ENCODE assay signal across 8 cellular contexts in the genomic region with DNA sequence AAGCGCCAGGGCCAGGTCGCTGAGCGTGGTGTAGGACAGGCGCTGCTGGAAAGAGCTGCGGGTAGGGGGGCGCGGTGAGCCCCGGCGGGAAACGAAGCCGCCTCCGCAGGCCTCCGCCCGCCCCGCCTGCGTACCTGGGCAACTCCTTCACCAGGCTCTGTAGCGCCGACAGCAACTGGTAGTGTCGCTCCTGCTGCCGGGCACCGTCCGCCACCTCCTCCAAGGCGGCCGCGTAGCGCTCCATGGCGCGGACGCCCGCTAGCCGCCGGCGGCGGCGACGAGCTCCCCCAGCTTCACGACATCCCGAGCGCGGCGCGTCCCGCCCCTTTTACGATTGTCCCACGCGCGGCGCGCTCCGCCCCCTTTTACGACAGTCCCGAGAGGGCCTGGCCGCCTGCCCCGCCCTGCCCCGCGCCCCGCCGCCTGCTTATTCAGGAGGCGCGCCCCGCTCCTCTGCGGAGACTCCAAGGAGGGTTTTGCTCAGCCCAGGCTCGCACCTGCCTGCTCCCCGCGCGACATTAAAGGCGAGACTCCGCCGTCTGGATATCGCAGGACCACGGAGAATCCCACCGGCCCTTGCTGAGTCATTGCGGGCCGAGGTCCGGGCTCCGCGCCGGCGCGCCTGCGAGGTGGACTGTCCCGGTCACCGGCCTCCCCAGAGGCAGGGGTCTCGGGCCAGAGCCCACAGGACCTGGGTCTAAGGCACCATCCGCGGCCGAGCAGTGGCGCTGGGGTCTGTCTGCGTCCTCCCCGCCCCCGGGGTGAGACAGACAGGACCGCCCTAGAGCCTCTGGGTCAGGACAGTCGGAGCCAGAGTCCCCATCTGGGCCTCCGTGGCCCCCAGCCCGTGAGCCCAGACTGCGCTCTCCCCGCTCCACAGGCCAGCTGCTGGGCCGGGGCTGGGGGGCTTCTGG. TPM values are rescaled to one million over a fixed set of nuclear protein-coding genes. Genes with fewer than 3 reads are reported as not detected.
DNase-seq lines count a peak whose midpoint lies in the region; ATAC-seq and TF ChIP-seq lines count a peak whose summit lies in the region.

A gene (minus strand): TSS at position 316 of the 914 bp plus-strand sequence. CDS start 72 bp downstream, at position 244.

- H3K27ac ChIP-seq in Peyer's patch (peak within 1 kb of the TSS; percentile 78 to 80 (median 79)), esophagus squamous epithelium (peak within 1 kb of the TSS; percentile 90 to 94 (median 90)), muscle layer of duodenum (ENCODE audit: low read length) (peak within 1 kb of the TSS; percentile 56)

- peak within 1 kb of the TSS; percentile 23 for H3K27ac Mint-ChIP-seq in activated T-cell treated with anti-CD3 and anti-CD28 coated beads, Interleukin-2, amount 50 U/mL, for 72 hours

- peak; percentile 62 for ATAC-seq in GM21390 (IDR thresholded peaks at IDR 0.05; ENCODE audit: unreplicated experiment)
- peak; percentile 69 to 71 for ATAC-seq in activated T-cell treated with anti-CD3 and anti-CD28 coated beads, Interleukin-2, amount 50 U/mL, for 72 hours (replicated peaks in 1 of 2)

- no peaks in the 10 kb centered on the region for H3K9me3 ChIP-seq in Peyer's patch
- H3K9me3 ChIP-seq in esophagus squamous epithelium, result no peaks in the 10 kb centered on the region
- H3K9me3 ChIP-seq in muscle layer of duodenum (ENCODE audit: control insufficient read depth in 1 of 2, low read length in 2 of 2), result no peaks in the 10 kb centered on the region

- TF ChIP-seq POLR2A in Peyer's patch (IDR thresholded peaks at IDR 0.05) (peak; percentile 55 to 57), esophagus squamous epithelium (IDR thresholded peaks at IDR 0.05) (peak in 3 of 4 donors; percentile 36 to 81 (median 67))

- peak; percentile 98 for DNase-seq in D341Med (ENCODE audit: low spot score)
- peak; percentile 89 for DNase-seq in HuH-7.5 (ENCODE audit: low spot score)
- peak; percentile 96 to 99 (median 98) for DNase-seq in Peyer's patch
- peak; percentile 99 for DNase-seq in activated T-cell treated with anti-CD3 and anti-CD28 coated beads, Interleukin-2, amount 50 U/mL, for 72 hours
- DNase-seq in esophagus squamous epithelium (lab: John Stamatoyannopoulos, UW), result peak; percentile 78
- peak; percentile 91 for DNase-seq in stimulated activated CD8-positive, alpha-beta memory T cell treated with anti-CD3 and anti-CD28 coated beads, Interleukin-7, amount 100 ng/mL, for 24 hours (ENCODE audit: low read depth)

- H3K4me1 Mint-ChIP-seq in activated T-cell treated with anti-CD3 and anti-CD28 coated beads, Interleukin-2, amount 50 U/mL, for 72 hours (ENCODE audit: low read depth), result peaks cover 66% of the 10 kb centered on the region

- H3K4me1 ChIP-seq in Peyer's patch, result peaks cover 0 to 36% (median 7%) of the 10 kb centered on the region in 4 donors
- peaks cover 15 to 51% (median 27%) of the 10 kb centered on the region in 3 donors for H3K4me1 ChIP-seq in esophagus squamous epithelium
- H3K4me1 ChIP-seq in muscle layer of duodenum (ENCODE audit: control insufficient read depth in 1 of 2, insufficient read depth in 2 of 2, low read length in 2 of 2), result peaks cover 4 to 33% of the 10 kb centered on the region in 2 donors

- H3K36me3 ChIP-seq in Peyer's patch (no peaks in the 10 kb centered on the region), esophagus squamous epithelium (peaks cover 0 to 6% (median 0%) of the 10 kb centered on the region in 3 donors), muscle layer of duodenum (ENCODE audit: control insufficient read depth in 1 of 2, insufficient read depth in 2 of 2, low read length in 2 of 2) (no peaks in the 10 kb centered on the region)

- intact Hi-C loops in esophagus squamous epithelium (cut with DNase I), result no loop called here

- H3K4me3 ChIP-seq in Peyer's patch, result peak within 1 kb of the TSS; percentile 68 to 95 (median 80)
- peak within 1 kb of the TSS; percentile 84 to 97 (median 89) for H3K4me3 ChIP-seq in esophagus squamous epithelium
- peak within 1 kb of the TSS; percentile 69 to 95 for H3K4me3 ChIP-seq in muscle layer of duodenum (ENCODE audit: low read depth in 1 of 2, low read length in 2 of 2)

- TF ChIP-seq CTCF in Peyer's patch (IDR thresholded peaks at IDR 0.05) (peak in 1 of 6 experiments; percentile 13), esophagus squamous epithelium (IDR thresholded peaks at IDR 0.05) (peak in 2 of 6 experiments; percentile 8 to 21)

- H3K9me3 Mint-ChIP-seq in activated T-cell treated with anti-CD3 and anti-CD28 coated beads, Interleukin-2, amount 50 U/mL, for 72 hours, result no peaks in the 10 kb centered on the region

- H3K27me3 ChIP-seq in Peyer's patch, result no peaks in the 10 kb centered on the region
- H3K27me3 ChIP-seq in esophagus squamous epithelium, result no peaks in the 10 kb centered on the region
- no peaks in the 10 kb centered on the region for H3K27me3 ChIP-seq in muscle layer of duodenum (ENCODE audit: low read depth, low read length)

- peak within 1 kb of the TSS; percentile 94 to 98 for H3K4me3 Mint-ChIP-seq in activated T-cell treated with anti-CD3 and anti-CD28 coated beads, Interleukin-2, amount 50 U/mL, for 72 hours

- H3K36me3 Mint-ChIP-seq in activated T-cell treated with anti-CD3 and anti-CD28 coated beads, Interleukin-2, amount 50 U/mL, for 72 hours (ENCODE audit: insufficient read depth in 2 of 2), result peaks cover 1 to 2% of the 10 kb centered on the region in 2 donors

- no peaks in the 10 kb centered on the region for H3K27me3 Mint-ChIP-seq in activated T-cell treated with anti-CD3 and anti-CD28 coated beads, Interleukin-2, amount 50 U/mL, for 72 hours (ENCODE audit: low read depth)

- WGBS in esophagus squamous epithelium, 2 donors, result 0% methylated on average over 5 of the region's 98 CpGs; no CpG with 5 or more reads in 1 of the 2 donors

RNA-seq across cellular contexts. Expression of the gene that starts here (rescaled TPM):
- total RNA-seq in Peyer's patch (10 to 100 TPM; 21.3 to 38.9 (median 31.9) TPM), esophagus squamous epithelium (10 to 100 TPM; 35.7 to 56.2 (median 49.2) TPM)
- 10 to 100 TPM; 23.3 to 31.8 TPM for total RNA-seq in activated T-cell treated with anti-CD3 and anti-CD28 coated beads, Interleukin-2, amount 50 U/mL, for 72 hours

Comparison
In these comparisons a context has a peak if more than half of its experiments do, and no peak if none do; other contexts are left out.
1. Peak in every context shown above with its lines: DNase-seq, ATAC-seq, H3K4me3 ChIP-seq and H3K27ac ChIP-seq.